ENCODE assay signal across 8 cellular contexts in genomic region chr17:57902800-57903759, GRCh38. TPM values are rescaled to one million over a fixed set of nuclear protein-coding genes. Genes with fewer than 3 reads are reported as not detected.
A peak's percentile ranks its signal among the peaks of the same experiment; 100 is the strongest.
DNase-seq lines count a peak whose midpoint lies in the region; ATAC-seq and TF ChIP-seq lines count a peak whose summit lies in the region.

No MANE protein-coding gene starts in this region.

- H3K4me1 ChIP-seq in smooth muscle cell (ENCODE audit: low read depth): peaks cover 59% of the 10 kb centered on the region
- H3K4me1 ChIP-seq in effector memory CD4-positive, alpha-beta T cell (ENCODE audit: control insufficient read depth, insufficient read depth, low read length, poor library complexity, severe bottlenecking): peaks cover 4% of the 10 kb centered on the region

- H4K20me1 ChIP-seq in smooth muscle cell (ENCODE audit: low read depth): peaks cover 4% of the 10 kb centered on the region

- H3F3A ChIP-seq in smooth muscle cell (ENCODE audit: low read depth): peaks cover 5% of the 10 kb centered on the region

- H3K4me3 Mint-ChIP-seq in activated CD4-positive, alpha-beta memory T cell treated with anti-CD3 and anti-CD28 coated beads, Interleukin-2, amount 10 ng/mL, durations not matched to agents 7 days and 5 days: no peak overlapping the region
- H3K4me3 Mint-ChIP-seq in activated CD4-positive, alpha-beta memory T cell treated with anti-CD3 and anti-CD28 coated beads for 36 hours: no peak overlapping the region

- H3K27me3 Mint-ChIP-seq in activated CD4-positive, alpha-beta memory T cell treated with anti-CD3 and anti-CD28 coated beads, Interleukin-2, amount 10 ng/mL, durations not matched to agents 7 days and 5 days: no peaks in the 10 kb centered on the region
- no peaks in the 10 kb centered on the region for H3K27me3 Mint-ChIP-seq in activated CD4-positive, alpha-beta memory T cell treated with anti-CD3 and anti-CD28 coated beads for 36 hours

- ATAC-seq in HG02973 (IDR thresholded peaks at IDR 0.05; ENCODE audit: unreplicated experiment): peak; percentile 40

- H3K36me3 Mint-ChIP-seq in activated CD4-positive, alpha-beta memory T cell treated with anti-CD3 and anti-CD28 coated beads, Interleukin-2, amount 10 ng/mL, durations not matched to agents 7 days and 5 days (ENCODE audit: low read depth): no peaks in the 10 kb centered on the region
- no peaks in the 10 kb centered on the region for H3K36me3 Mint-ChIP-seq in activated CD4-positive, alpha-beta memory T cell treated with anti-CD3 and anti-CD28 coated beads for 36 hours

- H3K4me2 ChIP-seq in smooth muscle cell: peak overlapping the region; percentile 76

- no peak for TF ChIP-seq CTCF in smooth muscle cell (IDR thresholded peaks at IDR 0.05; ENCODE audit: borderline replicate concordance, insufficient read depth, poor library complexity, severe bottlenecking)

- 79% methylated on average over 5 of the region's 5 CpGs for WGBS in smooth muscle cell (ENCODE audit: low lambda C conversion rate)

- H3K9ac ChIP-seq in smooth muscle cell (ENCODE audit: low read depth): peak overlapping the region; percentile 45

- peaks cover 11% of the 10 kb centered on the region for H3K79me2 ChIP-seq in smooth muscle cell (ENCODE audit: low read depth)

- H3K27me3 ChIP-seq in smooth muscle cell (ENCODE audit: low read depth): no peaks in the 10 kb centered on the region
- no peaks in the 10 kb centered on the region for H3K27me3 ChIP-seq in effector memory CD4-positive, alpha-beta T cell (replicated peaks; ENCODE audit: control insufficient read depth, insufficient read depth, low read length, poor library complexity, severe bottlenecking)

- H3K36me3 ChIP-seq in smooth muscle cell (ENCODE audit: low read depth): no peaks in the 10 kb centered on the region
- no peaks in the 10 kb centered on the region for H3K36me3 ChIP-seq in effector memory CD4-positive, alpha-beta T cell (ENCODE audit: control insufficient read depth, insufficient read depth, low read length)

- POLR2A ChIA-PET in activated CD4-positive, alpha-beta memory T cell treated with anti-CD3 and anti-CD28 coated beads, Interleukin-2, amount 10 ng/mL, durations not matched to agents 7 days and 5 days (lab: Charles Lee): interaction anchor here (0.8 to 1.0 kb wide), 2 partner anchors 29 to 41 kb away, joined by 3 read pairs; no protein-coding TSS in a partner anchor
- POLR2A ChIA-PET in activated CD4-positive, alpha-beta memory T cell treated with anti-CD3 and anti-CD28 coated beads for 36 hours (lab: Charles Lee): no interaction called here

- intact Hi-C loops in activated CD4-positive, alpha-beta memory T cell treated with anti-CD3 and anti-CD28 coated beads for 36 hours (cut with micrococcal nuclease): no loop called here

- H3K4me1 Mint-ChIP-seq in activated CD4-positive, alpha-beta memory T cell treated with anti-CD3 and anti-CD28 coated beads, Interleukin-2, amount 10 ng/mL, durations not matched to agents 7 days and 5 days: peaks cover 29% of the 10 kb centered on the region
- H3K4me1 Mint-ChIP-seq in activated CD4-positive, alpha-beta memory T cell treated with anti-CD3 and anti-CD28 coated beads for 36 hours (ENCODE audit: low read depth): peaks cover 6% of the 10 kb centered on the region

- no peak overlapping the region for H2AFZ ChIP-seq in smooth muscle cell (ENCODE audit: low read depth)

- H3K27ac Mint-ChIP-seq in activated CD4-positive, alpha-beta memory T cell treated with anti-CD3 and anti-CD28 coated beads, Interleukin-2, amount 10 ng/mL, durations not matched to agents 7 days and 5 days: peak overlapping the region; percentile 26
- no peak overlapping the region for H3K27ac Mint-ChIP-seq in activated CD4-positive, alpha-beta memory T cell treated with anti-CD3 and anti-CD28 coated beads for 36 hours

- peak overlapping the region; percentile 75 for H3K27ac ChIP-seq in smooth muscle cell (ENCODE audit: low read depth)
- H3K27ac ChIP-seq in effector memory CD4-positive, alpha-beta T cell (ENCODE audit: insufficient read depth, low read length, poor library complexity, severe bottlenecking): no peak overlapping the region

- peak; percentile 23 for DNase-seq in activated CD4-positive, alpha-beta memory T cell treated with anti-CD3 and anti-CD28 coated beads, Interleukin-2, amount 10 ng/mL, durations not matched to agents 7 days and 5 days
- no peak for DNase-seq in activated CD4-positive, alpha-beta memory T cell treated with anti-CD3 and anti-CD28 coated beads for 36 hours
- DNase-seq in NCI-H2107 treated with DMSO at 0.1 percent for 48 hours (lab: John Stamatoyannopoulos, UW; ENCODE audit: unreplicated experiment) (peak; percentile 89), amniotic stem cell (lab: John Stamatoyannopoulos, UW) (peak; percentile 42), hypothalamus (lab: John Stamatoyannopoulos, UW) (peak in 45 of 51 donors; percentile 15 to 92 (median 72)), smooth muscle cell (lab: John Stamatoyannopoulos, UW; ENCODE audit: unreplicated experiment) (no peak)
- DNase-seq in effector memory CD4-positive, alpha-beta T cell: no peak

- no peaks in the 10 kb centered on the region for H3K9me3 Mint-ChIP-seq in activated CD4-positive, alpha-beta memory T cell treated with anti-CD3 and anti-CD28 coated beads, Interleukin-2, amount 10 ng/mL, durations not matched to agents 7 days and 5 days
- no peaks in the 10 kb centered on the region for H3K9me3 Mint-ChIP-seq in activated CD4-positive, alpha-beta memory T cell treated with anti-CD3 and anti-CD28 coated beads for 36 hours

- no peak overlapping the region for H3K4me3 ChIP-seq in smooth muscle cell
- no peak overlapping the region for H3K4me3 ChIP-seq in effector memory CD4-positive, alpha-beta T cell (ENCODE audit: insufficient read depth, low read depth, low read length, poor library complexity, severe bottlenecking)

- no peaks in the 10 kb centered on the region for H3K9me3 ChIP-seq in smooth muscle cell (replicated peaks; ENCODE audit: low read depth)
- H3K9me3 ChIP-seq in effector memory CD4-positive, alpha-beta T cell (ENCODE audit: control insufficient read depth, low read length): no peaks in the 10 kb centered on the region

- CTCF ChIA-PET in activated CD4-positive, alpha-beta memory T cell treated with anti-CD3 and anti-CD28 coated beads, Interleukin-2, amount 10 ng/mL, durations not matched to agents 7 days and 5 days (lab: Charles Lee): interaction anchor here (0.7 to 1.0 kb wide), 3 partner anchors 9 to 389 kb away, joined by 3 to 4 read pairs (median 4); no protein-coding TSS in a partner anchor
- CTCF ChIA-PET in activated CD4-positive, alpha-beta memory T cell treated with anti-CD3 and anti-CD28 coated beads for 36 hours (lab: Charles Lee): interaction anchor here (1.0 to 2.7 kb wide), 2 partner anchors 10 to 96 kb away, joined by 4 to 12 read pairs; no protein-coding TSS in a partner anchor

RNA-seq across cellular contexts. Expression of gene CUEDC1, which starts 52.1 kb away (rescaled TPM):
- under 1 TPM in 1 of 2 experiments, not detected in 1; 0.25 TPM for total RNA-seq in activated CD4-positive, alpha-beta memory T cell treated with anti-CD3 and anti-CD28 coated beads, Interleukin-2, amount 10 ng/mL, durations not matched to agents 7 days and 5 days
- total RNA-seq in activated CD4-positive, alpha-beta memory T cell treated with anti-CD3 and anti-CD28 coated beads for 36 hours: under 1 TPM; 0.29 to 0.36 TPM
- 7.0 and 11.1 TPM in 2 replicates for total RNA-seq in smooth muscle cell
- polyA plus RNA-seq in smooth muscle cell: 10.4 and 11.7 TPM in 2 replicates

RNA-seq across cellular contexts. Expression of gene MRPS23, which starts 53.2 kb away (rescaled TPM):
- 10 to 100 TPM; 30.8 to 35.3 TPM for total RNA-seq in activated CD4-positive, alpha-beta memory T cell treated with anti-CD3 and anti-CD28 coated beads, Interleukin-2, amount 10 ng/mL, durations not matched to agents 7 days and 5 days
- total RNA-seq in activated CD4-positive, alpha-beta memory T cell treated with anti-CD3 and anti-CD28 coated beads for 36 hours: 10 to 100 TPM; 58.2 to 64.1 TPM
- total RNA-seq in smooth muscle cell: 32.3 and 33.1 TPM in 2 replicates
- polyA plus RNA-seq in smooth muscle cell: 48.4 and 51.1 TPM in 2 replicates

Comparison
In these comparisons a context has a peak if more than half of its experiments do, and no peak if none do; other contexts are left out.
1. DNase-seq: peak in activated CD4-positive, alpha-beta memory T cell treated with anti-CD3 and anti-CD28 coated beads, Interleukin-2, amount 10 ng/mL, durations not matched to agents 7 days and 5 days (single experiment), NCI-H2107 treated with DMSO at 0.1 percent for 48 hours (single experiment), amniotic stem cell (single experiment) and hypothalamus (45 of 51); none in activated CD4-positive, alpha-beta memory T cell treated with anti-CD3 and anti-CD28 coated beads for 36 hours (single experiment), smooth muscle cell (single experiment) and effector memory CD4-positive, alpha-beta T cell (0 of 3).